Comparison of ENCODE assay signal across 9 cellular contexts in the genomic region with DNA sequence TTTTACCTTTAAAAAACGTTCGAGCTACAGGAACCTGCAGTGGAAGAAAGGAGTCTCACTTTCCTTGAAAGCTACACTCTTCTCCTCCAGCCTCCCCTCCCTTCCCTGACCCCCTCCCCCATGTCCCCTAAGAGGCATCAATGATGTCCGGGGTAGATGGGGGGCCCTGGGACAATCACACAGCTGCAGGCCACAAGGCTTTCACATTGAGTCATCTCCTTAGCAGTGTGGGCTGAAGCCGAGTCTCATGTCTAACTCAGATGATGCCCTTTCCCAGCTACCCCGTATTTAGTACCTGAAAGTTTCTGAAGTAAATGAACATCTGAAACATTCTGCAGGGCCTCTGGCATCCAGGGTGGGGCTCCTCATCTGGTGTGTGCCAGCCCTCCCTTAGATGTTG. TPM values are rescaled to one million over a fixed set of nuclear protein-coding genes. Genes with fewer than 3 reads are reported as not detected.
DNase-seq lines count a peak whose midpoint lies in the region; ATAC-seq, FAIRE-seq and TF ChIP-seq lines count a peak whose summit lies in the region.
"Had no signal": no experiment of that assay in that cellular context is flagged by ENCODE, and none has a peak within 500 bp of the region (broad histone marks: within the 10 kb centered on the region; RNA-seq: fewer than 3 reads in every experiment).

No MANE protein-coding gene starts in this region.

- H3K27ac ChIP-seq in small intestine (ENCODE audit: low read depth in 1 of 2, low read length in 1 of 2) = peak overlapping the region in 1 of 2 donors; percentile 12
- H3K27ac ChIP-seq: pancreas had no signal

- H3K9me3 Mint-ChIP-seq in activated B cell treated with CpG ODN at 0.5 μM for 24 hours = no peaks in the 10 kb centered on the region
- H3K9me3 Mint-ChIP-seq in mesothelial cell of epicardium = no peaks in the 10 kb centered on the region

- no peaks in the 10 kb centered on the region for H3K27me3 ChIP-seq in small intestine (ENCODE audit: control insufficient read depth in 2 of 2, insufficient read depth in 2 of 2, low read length in 2 of 2)
- H3K27me3 ChIP-seq: pancreas had no signal

- WGBS in small intestine, 3 donors = 34 to 52% (median 39%) methylated on average over 5 of the region's 5 CpGs

- H3K4me3 Mint-ChIP-seq in activated B cell treated with CpG ODN at 0.5 μM for 24 hours (no peak overlapping the region), mesothelial cell of epicardium (no peak overlapping the region)

- POLR2A ChIA-PET in activated B cell treated with CpG ODN at 0.5 μM for 24 hours (lab: Charles Lee) = interaction anchor here (0.7 to 2.2 kb wide), 5 partner anchors 11 to 197 kb away, joined by 3 to 17 read pairs (median 6); a partner anchor contains a TSS

- peaks cover 3% of the 10 kb centered on the region for H3K27me3 Mint-ChIP-seq in activated B cell treated with CpG ODN at 0.5 μM for 24 hours
- no peaks in the 10 kb centered on the region for H3K27me3 Mint-ChIP-seq in mesothelial cell of epicardium (ENCODE audit: low read depth)

- ATAC-seq in HG02870 (IDR thresholded peaks at IDR 0.05; ENCODE audit: unreplicated experiment) (peak; percentile 74), activated B cell treated with CpG ODN at 0.5 μM for 24 hours (ENCODE audit: low read depth) (peak; percentile 67), Right ventricle myocardium superior (ENCODE audit: poor library complexity) (no peak)

- intact Hi-C loops in activated B cell treated with CpG ODN at 0.5 μM for 24 hours (cut with micrococcal nuclease) = loop anchor here (5.0 kb wide), 1 partner anchor 156 kb away; a partner anchor contains a TSS
- intact Hi-C loops in Right ventricle myocardium superior (cut with DNase I) = no loop called here

- CTCF ChIA-PET in activated B cell treated with CpG ODN at 0.5 μM for 24 hours (lab: Charles Lee) = interaction anchor here (0.6 kb wide), 1 partner anchor 9 kb away, joined by 3 read pairs; no protein-coding TSS in a partner anchor

- H3K36me3 ChIP-seq in small intestine (ENCODE audit: control insufficient read depth in 2 of 2, insufficient read depth in 2 of 2, low read length in 2 of 2) = no peaks in the 10 kb centered on the region
- H3K36me3 ChIP-seq: pancreas had no signal

- H3K4me1 Mint-ChIP-seq in activated B cell treated with CpG ODN at 0.5 μM for 24 hours (peaks cover 64% of the 10 kb centered on the region), mesothelial cell of epicardium (peaks cover 11% of the 10 kb centered on the region)

- FAIRE-seq in small intestine (lab: Jason Lieb, UNC) = no peak
- FAIRE-seq: pancreas had no signal

- no peak for TF ChIP-seq CTCF in activated B cell treated with CpG ODN at 0.5 μM for 24 hours (IDR thresholded peaks at IDR 0.05)
- TF ChIP-seq CTCF in mesothelial cell of epicardium (IDR thresholded peaks at IDR 0.05; ENCODE audit: unreplicated experiment) = no peak

- H3K36me3 Mint-ChIP-seq in activated B cell treated with CpG ODN at 0.5 μM for 24 hours (ENCODE audit: low read depth) = no peaks in the 10 kb centered on the region
- peaks cover 17% of the 10 kb centered on the region for H3K36me3 Mint-ChIP-seq in mesothelial cell of epicardium

- H3K4me1 ChIP-seq in small intestine (ENCODE audit: control insufficient read depth in 2 of 2, insufficient read depth in 1 of 2, low read depth in 1 of 2, low read length in 1 of 2) = no peaks in the 10 kb centered on the region
- H3K4me1 ChIP-seq: pancreas had no signal

- H3K27ac Mint-ChIP-seq in activated B cell treated with CpG ODN at 0.5 μM for 24 hours (no peak overlapping the region), mesothelial cell of epicardium (no peak overlapping the region)

- H3K4me3 ChIP-seq in small intestine (ENCODE audit: low read depth in 1 of 2, low read length in 2 of 2) = no peak overlapping the region
- H3K4me3 ChIP-seq: pancreas had no signal

- H3K9me3 ChIP-seq in small intestine (ENCODE audit: control insufficient read depth, low read depth) = no peaks in the 10 kb centered on the region
- H3K9me3 ChIP-seq: pancreas had no signal

- DNase-seq in stimulated activated CD4-positive, alpha-beta T cell treated with anti-CD3 and anti-CD28 coated beads, Interleukin-12 subunit alpha, Interleukin-12 subunit beta, amount 100 ng/mL, for 48 hours (ENCODE audit: low read depth in 2 of 3, low spot score in 1 of 3) = peak; percentile 36 to 56 (median 55)
- DNase-seq in stimulated activated CD4-positive, alpha-beta T cell treated with anti-CD3 and anti-CD28 coated beads, Interleukin-12 subunit alpha, Interleukin-12 subunit beta, amount 100 ng/mL, for 4 hours = no peak
- DNase-seq in activated B cell treated with CpG ODN at 0.5 μM for 24 hours = no peak
- no peak for DNase-seq in pons (ENCODE audit: low spot score)
- no peak for DNase-seq in mesothelial cell of epicardium (ENCODE audit: low spot score in 2 of 2, unreplicated experiment in 2 of 2)
- no peak for DNase-seq in Right ventricle myocardium superior
- no peak for DNase-seq in small intestine
- DNase-seq: pancreas had no signal

RNA-seq across cellular contexts. Expression of a gene that starts 6.3 kb away (rescaled TPM):
- total RNA-seq in activated B cell treated with CpG ODN at 0.5 μM for 24 hours = 0.86 and 1.6 TPM in 2 replicates
- total RNA-seq in mesothelial cell of epicardium = 0.25 TPM in 1 of 3 replicates, not detected in the others
- not detected for total RNA-seq in Right ventricle myocardium superior
- under 1 TPM in 1 of 3 donors, not detected in 2; 0.07 TPM for polyA plus RNA-seq in small intestine
- polyA plus RNA-seq: pancreas had no signal

RNA-seq across cellular contexts. Expression of a gene that starts 28.2 kb away (rescaled TPM):
- total RNA-seq in activated B cell treated with CpG ODN at 0.5 μM for 24 hours = 0.44 and 0.46 TPM in 2 replicates
- total RNA-seq in mesothelial cell of epicardium = 34.6 to 36.6 TPM (median 35.7 TPM) in 3 replicates
- not detected for total RNA-seq in Right ventricle myocardium superior
- 100 to 1,000 TPM in 2 of 3 donors, 10 to 100 TPM in 1; 58.7 to 192 (median 165) TPM for polyA plus RNA-seq in small intestine

Comparison
In these comparisons a context has a peak if more than half of its experiments do, and no peak if none do; other contexts are left out.
1. DNase-seq: peak in stimulated activated CD4-positive, alpha-beta T cell treated with anti-CD3 and anti-CD28 coated beads, Interleukin-12 subunit alpha, Interleukin-12 subunit beta, amount 100 ng/mL, for 48 hours (3 of 3); none in stimulated activated CD4-positive, alpha-beta T cell treated with anti-CD3 and anti-CD28 coated beads, Interleukin-12 subunit alpha, Interleukin-12 subunit beta, amount 100 ng/mL, for 4 hours (single experiment), activated B cell treated with CpG ODN at 0.5 μM for 24 hours (single experiment), pons (single experiment), mesothelial cell of epicardium (0 of 2), Right ventricle myocardium superior (single experiment) and small intestine (single experiment).
2. RNA of a gene that starts 28.2 kb away (total RNA-seq): 34.6 to 36.6 TPM in mesothelial cell of epicardium; 0.44 to 0.46 TPM in activated B cell treated with CpG ODN at 0.5 μM for 24 hours and not detected in Right ventricle myocardium superior (single experiment); every median in the first group is over 10 times any median in the second.